11 cellular contexts compared by ENCODE assay signal in the genomic region with DNA sequence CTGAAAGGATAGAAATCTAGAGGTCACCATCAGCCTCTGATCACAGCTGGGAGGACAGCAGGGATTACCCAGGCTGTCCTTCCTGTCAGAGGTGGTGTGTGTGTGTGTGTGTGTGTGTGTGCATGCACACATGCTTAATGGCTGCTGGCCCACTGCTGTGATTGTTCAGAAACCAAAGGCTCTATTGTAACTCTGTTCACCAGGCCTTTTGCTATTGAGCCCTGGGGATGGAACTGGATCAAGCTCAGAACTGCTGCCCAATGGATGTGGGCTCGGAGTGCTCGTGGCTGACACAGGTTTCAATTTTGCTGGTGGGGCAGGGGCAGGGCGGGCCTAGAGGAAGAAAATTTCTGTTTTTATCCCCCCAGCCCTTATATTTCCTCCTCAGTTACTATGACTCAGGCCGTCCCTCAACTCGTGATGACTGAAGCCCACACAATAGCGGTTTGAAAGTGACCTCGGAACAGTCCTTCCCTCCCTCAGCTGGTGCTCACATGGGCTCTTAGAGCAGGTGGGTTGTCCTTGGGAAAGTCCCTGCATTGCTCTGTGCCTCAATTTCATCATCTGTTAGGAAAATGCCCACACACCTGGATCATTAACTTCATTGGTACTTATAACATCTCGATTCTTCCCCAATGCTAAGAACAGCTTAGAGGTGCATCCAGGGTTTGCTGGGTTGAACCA.
A peak's percentile ranks its signal among the peaks of the same experiment; 100 is the strongest.
DNase-seq lines count a peak whose midpoint lies in the region; ATAC-seq and TF ChIP-seq lines count a peak whose summit lies in the region.
"Had no signal": no experiment of that assay in that cellular context is flagged by ENCODE, and none has a peak within 500 bp of the region (broad histone marks: within the 10 kb centered on the region; RNA-seq: fewer than 3 reads in every experiment).

No MANE protein-coding gene starts in this region.

- DNase-seq in AG10803 (ENCODE audit: low read depth) (peak; percentile 67), NCI-H69 (lab: John Stamatoyannopoulos, UW) (peak; percentile 79), endodermal cell (no peak), myocyte (ENCODE audit: low read depth) (peak; percentile 4), DMS114 treated with DMSO at 0.1 percent for 48 hours (lab: John Stamatoyannopoulos, UW; ENCODE audit: unreplicated experiment) (no peak), Caco-2 (no peak)
- DNase-seq in NK-92 treated with Interleukin-12 subunit alpha and Interleukin-12 subunit beta, amount 100 ng/mL, for 24 hours (lab: John Stamatoyannopoulos, UW) = no peak
- DNase-seq: DMS79 treated with DMSO at 0.1 percent for 48 hours, naive B cell, T1000 had no signal

- intact Hi-C loops in Caco-2 (cut with micrococcal nuclease; ENCODE audit: unreplicated experiment) = no loop called here

- H3K4me1 Mint-ChIP-seq in endodermal cell = peaks cover 27% of the 10 kb centered on the region
- H3K4me1 Mint-ChIP-seq in Caco-2 (ENCODE audit: low read depth, unreplicated experiment) = peaks cover 11% of the 10 kb centered on the region
- H3K4me1 Mint-ChIP-seq: naive B cell had no signal

- no peak for TF ChIP-seq CTCF in AG10803 (conservative IDR thresholded peaks at IDR 0.05; ENCODE audit: low read length)
- TF ChIP-seq CTCF in endodermal cell (conservative IDR thresholded peaks at IDR 0.05) = no peak
- no peak for TF ChIP-seq CTCF in Caco-2 (IDR thresholded peaks at IDR 0.05; ENCODE audit: insufficient read depth in 1 of 2, low read depth in 1 of 2, low read length in 1 of 2, severe bottlenecking in 1 of 2, unreplicated experiment in 1 of 2)

- CTCF ChIA-PET in Caco-2 (lab: Charles Lee) = interaction anchor here (1.1 kb wide), 1 partner anchor 19 kb away, joined by 3 read pairs; no protein-coding TSS in a partner anchor

- H3K36me3 ChIP-seq in endodermal cell (ENCODE audit: control insufficient read depth, insufficient read depth, low read length) (no peaks in the 10 kb centered on the region), Caco-2 (ENCODE audit: control insufficient read depth, insufficient read depth, low read length) (no peaks in the 10 kb centered on the region)

- H3K27me3 Mint-ChIP-seq in endodermal cell (ENCODE audit: insufficient read depth) = no peaks in the 10 kb centered on the region
- no peaks in the 10 kb centered on the region for H3K27me3 Mint-ChIP-seq in Caco-2 (ENCODE audit: insufficient read depth, unreplicated experiment)
- H3K27me3 Mint-ChIP-seq: naive B cell had no signal

- peak overlapping the region; percentile 19 for H3K27ac ChIP-seq in endodermal cell (ENCODE audit: low read depth, low read length)

- no TSS peak for BruUV-seq in Caco-2 (replicated peaks; lab: Mats Ljungman, UMichigan)

- H3K4me3 ChIP-seq in AG10803 (ENCODE audit: low read length) (no peak overlapping the region), endodermal cell (ENCODE audit: low read length) (no peak overlapping the region), Caco-2 (ENCODE audit: low read depth, low read length) (no peak overlapping the region)

- no peaks in the 10 kb centered on the region for H3K27me3 ChIP-seq in endodermal cell (ENCODE audit: control insufficient read depth, insufficient read depth, low read length, poor library complexity, severe bottlenecking)
- no peaks in the 10 kb centered on the region for H3K27me3 ChIP-seq in Caco-2 (replicated peaks; ENCODE audit: control insufficient read depth, insufficient read depth, low read length)

- H3K9me3 Mint-ChIP-seq in endodermal cell (peaks cover under 1% of the 10 kb centered on the region), Caco-2 (ENCODE audit: unreplicated experiment) (no peaks in the 10 kb centered on the region)
- H3K9me3 Mint-ChIP-seq: naive B cell had no signal

- 87 to 89% methylated on average over 6 to 8 of the region's 8 CpGs for WGBS in endodermal cell (ENCODE audit: insufficient coverage in 1 of 2, insufficient read length in 1 of 2), 2 experiments

- no peak overlapping the region for H3K4me3 Mint-ChIP-seq in endodermal cell
- H3K4me3 Mint-ChIP-seq in Caco-2 (ENCODE audit: unreplicated experiment) = no peak overlapping the region

- ATAC-seq in HG03460 (IDR thresholded peaks at IDR 0.05; ENCODE audit: unreplicated experiment) = no peak

- H3K9me3 ChIP-seq in endodermal cell (ENCODE audit: control insufficient read depth, low read length) (no peaks in the 10 kb centered on the region), Caco-2 (no peaks in the 10 kb centered on the region)

- H3K9ac ChIP-seq in endodermal cell (ENCODE audit: extremely low read depth, low read length, poor library complexity, severe bottlenecking) = no peak overlapping the region

- H3K4me1 ChIP-seq in endodermal cell (ENCODE audit: control insufficient read depth, insufficient read depth, low read length) (peaks cover 20% of the 10 kb centered on the region), Caco-2 (peaks cover 9% of the 10 kb centered on the region)

- H3K36me3 Mint-ChIP-seq in endodermal cell (ENCODE audit: low read depth) (peaks cover 11% of the 10 kb centered on the region), Caco-2 (ENCODE audit: insufficient read depth, unreplicated experiment) (no peaks in the 10 kb centered on the region)

- H3K27ac Mint-ChIP-seq in endodermal cell (peak overlapping the region; percentile 30), Caco-2 (ENCODE audit: unreplicated experiment) (no peak overlapping the region)
- H3K27ac Mint-ChIP-seq: naive B cell had no signal

- POLR2A ChIA-PET in Caco-2 (lab: Charles Lee) = no interaction called here

Comparison
In these comparisons a context has a peak if more than half of its experiments do, and no peak if none do; other contexts are left out.
1. DNase-seq: peak in AG10803 (single experiment), NCI-H69 (single experiment) and myocyte (single experiment); none in endodermal cell (single experiment), DMS114 treated with DMSO at 0.1 percent for 48 hours (single experiment), NK-92 treated with Interleukin-12 subunit alpha and Interleukin-12 subunit beta, amount 100 ng/mL, for 24 hours (single experiment) and Caco-2 (0 of 2).